In genomic region chr11:9613118-9613829, GRCh38 we compare ENCODE assay signal across 8 cellular contexts. TPM values are rescaled to one million over a fixed set of nuclear protein-coding genes. Genes with fewer than 3 reads are reported as not detected.
DNase-seq lines count a peak whose midpoint lies in the region; ATAC-seq and TF ChIP-seq lines count a peak whose summit lies in the region.

No MANE protein-coding gene starts in this region.

- peak in 1 of 4 donors; percentile 60 for TF ChIP-seq POLR2A in esophagus squamous epithelium (IDR thresholded peaks at IDR 0.05)

- H3K9me3 Mint-ChIP-seq in activated T-cell treated with anti-CD3 and anti-CD28 coated beads, Interleukin-2, amount 50 U/mL, for 72 hours = no peaks in the 10 kb centered on the region

- peak; percentile 87 for TF ChIP-seq CTCF in PC-9 (conservative IDR thresholded peaks at IDR 0.05)
- peak; percentile 89 to 98 (median 97) for TF ChIP-seq CTCF in esophagus squamous epithelium (IDR thresholded peaks at IDR 0.05)

- no peaks in the 10 kb centered on the region for H3K27me3 ChIP-seq in PC-9 (ENCODE audit: insufficient read depth, low read depth)
- no peaks in the 10 kb centered on the region for H3K27me3 ChIP-seq in esophagus squamous epithelium

- H3K36me3 ChIP-seq in PC-9 (ENCODE audit: low read depth) (no peaks in the 10 kb centered on the region), esophagus squamous epithelium (no peaks in the 10 kb centered on the region)

- peaks cover 17% of the 10 kb centered on the region; the same call in 1 of the 2 replicates for H3F3A ChIP-seq in PC-9 (ENCODE audit: insufficient read depth, low read depth)

- peak overlapping the region; percentile 61 for H3K4me3 ChIP-seq in Jurkat, Clone E6-1 (ENCODE audit: low read length)
- H3K4me3 ChIP-seq in PC-9 = peak overlapping the region; percentile 75
- H3K4me3 ChIP-seq in esophagus squamous epithelium = peak overlapping the region; percentile 31 to 69 (median 49)

- no peaks in the 10 kb centered on the region for H3K79me2 ChIP-seq in PC-9 (ENCODE audit: low read depth)

- H3K4me1 ChIP-seq in PC-9 (replicated peaks; ENCODE audit: insufficient read depth) = peaks cover 25% of the 10 kb centered on the region
- H3K4me1 ChIP-seq in esophagus squamous epithelium = peaks cover 7 to 29% (median 14%) of the 10 kb centered on the region in 3 donors

- H3K4me2 ChIP-seq in PC-9 = peak overlapping the region; percentile 93

- WGBS in esophagus squamous epithelium, 2 donors = 0% methylated on average over 16 to 22 of the region's 35 CpGs

- no peaks in the 10 kb centered on the region for H3K27me3 Mint-ChIP-seq in activated T-cell treated with anti-CD3 and anti-CD28 coated beads, Interleukin-2, amount 50 U/mL, for 72 hours (ENCODE audit: low read depth)

- peaks cover 72% of the 10 kb centered on the region for H3K4me1 Mint-ChIP-seq in activated T-cell treated with anti-CD3 and anti-CD28 coated beads, Interleukin-2, amount 50 U/mL, for 72 hours (ENCODE audit: low read depth)

- CTCF ChIA-PET in PC-9 (lab: Charles Lee) = interaction anchor here (0.6 to 1.0 kb wide), 3 partner anchors 78 to 136 kb away, joined by 3 read pairs; no protein-coding TSS in a partner anchor

- intact Hi-C loops in PC-9 (cut with micrococcal nuclease; ENCODE audit: unreplicated experiment) = loop anchor here (1.0 to 5.0 kb wide), 5 partner anchors 47 to 694 kb away; partner anchors contain the start of genes ADM and ZNF143
- intact Hi-C loops in esophagus squamous epithelium (cut with DNase I) = loop anchor here (5.0 kb wide), 1 partner anchor 76 kb away; no protein-coding TSS in a partner anchor

- H2AFZ ChIP-seq in PC-9 = peak overlapping the region; percentile 88

- H3K9me2 ChIP-seq in PC-9 (ENCODE audit: insufficient read depth) = no peaks in the 10 kb centered on the region

- peaks cover 1 to 3% of the 10 kb centered on the region in 2 donors for H3K36me3 Mint-ChIP-seq in activated T-cell treated with anti-CD3 and anti-CD28 coated beads, Interleukin-2, amount 50 U/mL, for 72 hours (ENCODE audit: insufficient read depth in 2 of 2)

- H4K20me1 ChIP-seq in PC-9 (ENCODE audit: insufficient read depth) = no peaks in the 10 kb centered on the region

- H3K27ac Mint-ChIP-seq in activated T-cell treated with anti-CD3 and anti-CD28 coated beads, Interleukin-2, amount 50 U/mL, for 72 hours = peak overlapping the region; percentile 96

- POLR2A ChIA-PET in PC-9 (lab: Charles Lee; ENCODE audit: unreplicated experiment) = interaction anchor here (0.5 to 1.0 kb wide), 9 partner anchors 12 to 151 kb away, joined by 3 to 13 read pairs (median 5); partner anchors contain the start of gene WEE1

- H3K9me3 ChIP-seq in PC-9 (ENCODE audit: insufficient read depth, low read depth) = no peaks in the 10 kb centered on the region
- no peaks in the 10 kb centered on the region for H3K9me3 ChIP-seq in esophagus squamous epithelium

- DNase-seq in DMS153 (lab: John Stamatoyannopoulos, UW) (peak; percentile 88), PC-9 (peak; percentile 90 to 92), esophagus squamous epithelium (lab: John Stamatoyannopoulos, UW) (peak; percentile 45), myocyte (ENCODE audit: low read depth) (peak; percentile 98)
- DNase-seq in Jurkat, Clone E6-1 (ENCODE audit: low read depth, low spot score) = peak; percentile 75
- peak; percentile 91 for DNase-seq in activated T-cell treated with anti-CD3 and anti-CD28 coated beads, Interleukin-2, amount 50 U/mL, for 72 hours
- peak; percentile 67 to 81 for DNase-seq in stimulated activated CD8-positive, alpha-beta memory T cell treated with anti-CD3 and anti-CD28 coated beads, Interleukin-7, amount 100 ng/mL, for 48 hours (ENCODE audit: extremely low read depth in 1 of 2, low read depth in 1 of 2)

- H3K4me3 Mint-ChIP-seq in activated T-cell treated with anti-CD3 and anti-CD28 coated beads, Interleukin-2, amount 50 U/mL, for 72 hours = peak overlapping the region; percentile 87 to 99

- peak; percentile 45 for ATAC-seq in GM21528 (IDR thresholded peaks at IDR 0.05; ENCODE audit: low FRiP score, unreplicated experiment)
- ATAC-seq in activated T-cell treated with anti-CD3 and anti-CD28 coated beads, Interleukin-2, amount 50 U/mL, for 72 hours (replicated peaks in 1 of 2) = peak; percentile 59 to 70

- TSS peak; percentile 100 for BruUV-seq in PC-9 (replicated peaks; lab: Mats Ljungman, UMichigan)

- peak overlapping the region; percentile 96 for H3K27ac ChIP-seq in PC-9
- H3K27ac ChIP-seq in esophagus squamous epithelium = peak overlapping the region; percentile 88 to 98 (median 96)

RNA-seq across cellular contexts. Expression of gene WEE1, which starts 39.8 kb away (rescaled TPM):
- 42.7 TPM for polyA plus RNA-seq in Jurkat, Clone E6-1 (2012; ENCODE audit: insufficient read depth, insufficient read length)
- total RNA-seq in PC-9 (2021) (32.2 and 37.1 TPM in 2 replicates), esophagus squamous epithelium (10 to 100 TPM; 20.1 to 38.7 (median 36.5) TPM), myocyte (36.1 and 37.7 TPM in 2 replicates)
- total RNA-seq in activated T-cell treated with anti-CD3 and anti-CD28 coated beads, Interleukin-2, amount 50 U/mL, for 72 hours = 10 to 100 TPM; 41.6 to 45.5 TPM
- 19.9 TPM for polyA plus RNA-seq in myocyte (2012)

RNA-seq across cellular contexts. Expression of gene SWAP70, which starts 50.6 kb away (rescaled TPM):
- 0.90 TPM for polyA plus RNA-seq in Jurkat, Clone E6-1 (2012; ENCODE audit: insufficient read depth, insufficient read length)
- total RNA-seq in PC-9 (2021) = 13.3 and 18.6 TPM in 2 replicates
- total RNA-seq in activated T-cell treated with anti-CD3 and anti-CD28 coated beads, Interleukin-2, amount 50 U/mL, for 72 hours = 10 to 100 TPM in 1 of 2 donors, 1 to 10 TPM in 1; 7.7 to 12.4 TPM
- 10 to 100 TPM; 15.1 to 27.5 (median 17.7) TPM for total RNA-seq in esophagus squamous epithelium
- 14.7 and 23.5 TPM in 2 replicates for total RNA-seq in myocyte
- 20.6 TPM for polyA plus RNA-seq in myocyte (2012)

Comparison
In these comparisons a context has a peak if more than half of its experiments do, and no peak if none do; other contexts are left out.
1. Peak in every context shown above with its lines: DNase-seq, ATAC-seq, H3K4me3 ChIP-seq and H3K27ac ChIP-seq.
2. DNase-seq: peak in every context shown above with its lines; median percentile 98 in myocyte; 91 in PC-9; 91 in activated T-cell treated with anti-CD3 and anti-CD28 coated beads, Interleukin-2, amount 50 U/mL, for 72 hours; 88 in DMS153; 75 in Jurkat, Clone E6-1; 74 in stimulated activated CD8-positive, alpha-beta memory T cell treated with anti-CD3 and anti-CD28 coated beads, Interleukin-7, amount 100 ng/mL, for 48 hours; 45 in esophagus squamous epithelium.